32 cellular contexts compared by ENCODE assay signal in genomic region chr13:60066206-60066605, GRCh38.
"Had no signal": no experiment of that assay in that cellular context is flagged by ENCODE, and none has a peak within 500 bp of the region (broad histone marks: within the 10 kb centered on the region; RNA-seq: fewer than 3 reads in every experiment).

No MANE protein-coding gene starts in this region.

- H3K27ac ChIP-seq: adrenal gland, body of pancreas, breast epithelium, SJSA1, VCaP had no signal

- FAIRE-seq: astrocyte had no signal

- H3K4me1 ChIP-seq: adrenal gland, body of pancreas, breast epithelium, SJSA1 had no signal

- H3K27me3 ChIP-seq: adrenal gland, body of pancreas, breast epithelium, SJSA1 had no signal

- H3K36me3 ChIP-seq: adrenal gland, breast epithelium had no signal

- ATAC-seq: activated naive CD4-positive, alpha-beta T cell treated with anti-CD3 and anti-CD28 coated beads, Interleukin-2, amount 50 U/mL, for 72 hours; activated T-cell treated with anti-CD3 and anti-CD28 coated beads, Interleukin-2, amount 50 U/mL, for 4 hours; body of pancreas; Panc1 had no signal

- DNase-seq: activated B cell treated with CpG ODN at 0.5 μM for 24 hours; activated CD4-positive, alpha-beta memory T cell treated with anti-CD3 and anti-CD28 coated beads for 36 hours; activated CD4-positive, alpha-beta T cell treated with anti-CD3 and anti-CD28 coated beads for 4 hours; activated CD4-positive, alpha-beta T cell treated with anti-CD3 and anti-CD28 coated beads, Interleukin-2, amount 50 U/mL, for 1 hour; activated CD4-positive, CD25-positive, alpha-beta regulatory T cell treated with anti-CD3 and anti-CD28 coated beads, Interleukin-2, amount 50 U/mL, for 72 hours; activated CD8-positive, alpha-beta memory T cell treated with anti-CD3 and anti-CD28 coated beads, Interleukin-2, amount 50 U/mL, for 4 hours; activated gamma-delta T cell treated with Interleukin-2 at 50 U/mL for 16 hours; activated naive CD4-positive, alpha-beta T cell treated with anti-CD3 and anti-CD28 coated beads for 36 hours; activated T-cell treated with anti-CD3 and anti-CD28 coated beads for 4 hours; activated T-cell treated with anti-CD3 and anti-CD28 coated beads, Interleukin-2, amount 50 U/mL, for 4 hours; adrenal gland; body of pancreas; caudate nucleus; cerebellar nuclear complex; NCI-H1105; NCI-H1417 treated with DMSO at 0.1 percent for 48 hours; NCI-H187 treated with DMSO at 0.1 percent for 48 hours; NCI-H345; NCI-H524 treated with DMSO at 0.1 percent for 48 hours; NCI-H82; RPMI8226; SHP77 treated with DMSO at 0.1 percent for 48 hours; SK-N-SH; T-helper 1 cell; T-helper 2 cell; T-helper 9 cell had no signal

- H3K4me2 ChIP-seq: SK-N-SH had no signal

- H3K9ac ChIP-seq: SK-N-SH had no signal

- H3K9me3 ChIP-seq: adrenal gland, body of pancreas, SJSA1 had no signal

- H3K4me3 ChIP-seq: adrenal gland, body of pancreas, breast epithelium, SJSA1 had no signal
